12 cellular contexts compared by ENCODE assay signal in genomic region chr9:91945277-91946074, GRCh38. TPM values are rescaled to one million over a fixed set of nuclear protein-coding genes. Genes with fewer than 3 reads are reported as not detected.
DNase-seq lines count a peak whose midpoint lies in the region; ATAC-seq, FAIRE-seq and TF ChIP-seq lines count a peak whose summit lies in the region.
"Had no signal": no experiment of that assay in that cellular context is flagged by ENCODE, and none has a peak within 500 bp of the region (broad histone marks: within the 10 kb centered on the region; RNA-seq: fewer than 3 reads in every experiment).

No MANE protein-coding gene starts in this region.

- H2AFZ ChIP-seq in K562 (ENCODE audit: low read depth, low read length), result peak overlapping the region; percentile 48

- 1% methylated on average over 10 of the region's 10 CpGs for WGBS in K562 (ENCODE audit: insufficient coverage, low coverage, missing lambda C conversion rate)

- DNase-seq in NCI-H748 (lab: John Stamatoyannopoulos, UW; ENCODE audit: unreplicated experiment), result peak; percentile 14
- no peak for DNase-seq in NCI-H748 treated with DMSO at 0.1 percent for 48 hours (lab: John Stamatoyannopoulos, UW)
- DNase-seq in K562 (ENCODE audit: extremely low read depth in 1 of 4, low spot score in 3 of 4), result peak; percentile 69 to 86 (median 75)
- DNase-seq in iPS-NIHi7 (ENCODE audit: extremely low spot score), result peak; percentile 30
- no peak for DNase-seq in T1000 (lab: John Stamatoyannopoulos, UW)
- no peak for DNase-seq in left lobe of liver (ENCODE audit: low spot score)
- DNase-seq: NCI-H524 treated with DMSO at 0.1 percent for 48 hours; stimulated activated CD4-positive, alpha-beta T cell treated with anti-CD3 and anti-CD28 coated beads, Interleukin-15, amount 100 ng/mL, for 24 hours; stimulated activated naive CD4-positive, alpha-beta T cell treated with Interleukin-2 at 50 U/mL for 16 hours had no signal

- H3K27ac ChIP-seq in K562 (ENCODE audit: extremely low read depth, low read depth, low read length) (peak overlapping the region; percentile 79), stomach smooth muscle (ENCODE audit: low read length) (peak overlapping the region; percentile 96)

- ATAC-seq in K562 (peak; percentile 47), HG03520 (IDR thresholded peaks at IDR 0.05; ENCODE audit: unreplicated experiment) (no peak), left lobe of liver (no peak)

- H3K4me1 ChIP-seq in K562 (replicated peaks in 1 of 2; ENCODE audit: control insufficient read depth in 2 of 2, insufficient read depth in 2 of 2, low read length in 2 of 2) (peaks cover 33 to 34% of the 10 kb centered on the region in 2 experiments; a peak in 4 of 5 replicates), stomach smooth muscle (ENCODE audit: control insufficient read depth, insufficient read depth, low read length) (peaks cover 27% of the 10 kb centered on the region)

- intact Hi-C loops in K562 (cut with micrococcal nuclease), result loop anchor here (1.0 to 5.0 kb wide), 3 partner anchors 45 to 168 kb away; no protein-coding TSS in a partner anchor

- BruUV-seq in K562 (replicated peaks; lab: Mats Ljungman, UMichigan), result no TSS peak

- POLR2A ChIA-PET in K562 (lab: Yijun Ruan, JAX), result interaction anchor here (0.5 to 3.1 kb wide), 12 partner anchors 9 to 506 kb away, joined by 3 to 27 read pairs (median 4); no protein-coding TSS in a partner anchor

- peak; percentile 89 for FAIRE-seq in K562 (lab: Jason Lieb, UNC)

- TF ChIP-seq CTCF in K562 (IDR thresholded peaks at IDR 0.05 in 2 of 3, conservative IDR thresholded peaks at IDR 0.05 in 1 of 3; ENCODE audit: insufficient read depth in 2 of 3, low read depth in 1 of 3, low read length in 3 of 3), result 0 out of 6 replicates have a peak, but pooled peaks of 1 of the 3 experiments have one; percentile 4

- peak overlapping the region; percentile 77 for H3K4me2 ChIP-seq in K562 (ENCODE audit: insufficient read depth, low read length)

- H3K9me3 ChIP-seq in K562 (replicated peaks; ENCODE audit: control insufficient read depth, insufficient read depth, low read depth, low read length) (no peaks in the 10 kb centered on the region; the same call in 1 of the 2 replicates), stomach smooth muscle (ENCODE audit: control insufficient read depth in 2 of 2, low read length in 2 of 2) (no peaks in the 10 kb centered on the region)

- H3K4me3 ChIP-seq in K562 (peak overlapping the region; percentile 23), stomach smooth muscle (ENCODE audit: low read length in 2 of 2) (peak overlapping the region; percentile 41 to 66)

- H3K9me1 ChIP-seq in K562 (ENCODE audit: control insufficient read depth, insufficient read depth, low read length), result no peaks in the 10 kb centered on the region

- in situ Hi-C loops in K562 (cut with MboI), result loop anchor here (5.0 kb wide), 1 partner anchor 33 kb away; no protein-coding TSS in a partner anchor

- no peaks in the 10 kb centered on the region; the same call in 2 of the 3 replicates for H3K36me3 ChIP-seq in K562 (ENCODE audit: control insufficient read depth, insufficient read depth, low read length)
- no peaks in the 10 kb centered on the region for H3K36me3 ChIP-seq in stomach smooth muscle (ENCODE audit: control insufficient read depth in 2 of 2, insufficient read depth in 2 of 2, low read length in 2 of 2)

- no peak for TF ChIP-seq POLR2A in K562 (conservative IDR thresholded peaks at IDR 0.05)

- peak; percentile 79 for TF ChIP-seq EP300 in K562 (IDR thresholded peaks at IDR 0.05; ENCODE audit: low read length)

- no peaks in the 10 kb centered on the region for H3K27me3 ChIP-seq in K562 (ENCODE audit: control insufficient read depth in 2 of 2, insufficient read depth in 2 of 2, low read length in 2 of 2)
- no peaks in the 10 kb centered on the region for H3K27me3 ChIP-seq in stomach smooth muscle (ENCODE audit: control insufficient read depth in 1 of 2, insufficient read depth in 2 of 2, low read length in 2 of 2)

- H3K9ac ChIP-seq in K562 (ENCODE audit: insufficient read depth in 1 of 2, low read depth in 2 of 2, low read length in 2 of 2) (peak overlapping the region; percentile 41 to 73; a peak in 3 of 4 replicates), stomach smooth muscle (ENCODE audit: low read length in 2 of 2) (peak overlapping the region; percentile 43 to 80)

- peaks cover 94% of the 10 kb centered on the region for H3K79me2 ChIP-seq in K562 (ENCODE audit: control insufficient read depth, insufficient read depth, low read length)

- H4K20me1 ChIP-seq in K562 (replicated peaks; ENCODE audit: control insufficient read depth, insufficient read depth, low read length), result no peaks in the 10 kb centered on the region

- no peak for TF ChIP-seq RAD21 in K562 (CRISPR knock-in tag; conservative IDR thresholded peaks at IDR 0.05 in 1 of 2, IDR thresholded peaks at IDR 0.05 in 1 of 2)

- CTCF ChIA-PET in K562 (lab: Yijun Ruan, JAX; ENCODE audit: low intra/inter-chr PET ratio), result no interaction called here

TF ChIP-seq in K562, 482 proteins besides CTCF, POLR2A, EP300 and RAD21 (continues in another document):
- TF ChIP-seq CEBPG (CRISPR knock-in tag; IDR thresholded peaks at IDR 0.05), result no peak
- no peak for TF ChIP-seq CEBPG (tag; conservative IDR thresholded peaks at IDR 0.05 in 1 of 2, IDR thresholded peaks at IDR 0.05 in 1 of 2)
- no peak for TF ChIP-seq TFE3 (CRISPR knock-in tag; IDR thresholded peaks at IDR 0.05)
- TF ChIP-seq NCOA2 (IDR thresholded peaks at IDR 0.05; ENCODE audit: partially characterized antibody in 2 of 2), result no peak
- TF ChIP-seq MECOM (CRISPR knock-in tag; IDR thresholded peaks at IDR 0.05), result no peak
- TF ChIP-seq NEUROD1 (IDR thresholded peaks at IDR 0.05; ENCODE audit: borderline replicate concordance, low read depth, low read length, partially characterized antibody), result no peak
- TF ChIP-seq PURB (CRISPR knock-in tag; IDR thresholded peaks at IDR 0.05; ENCODE audit: low read depth), result no peak
- TF ChIP-seq ZNF551 (CRISPR knock-in tag; IDR thresholded peaks at IDR 0.05), result no peak
- TF ChIP-seq BMI1 (IDR thresholded peaks at IDR 0.05; ENCODE audit: low read length), result no peak

RNA-seq across cellular contexts. Expression of gene ROR2, which starts 4.6 kb away (rescaled TPM):
- 55.8 and 56.6 TPM in 2 replicates for total RNA-seq in K562 (2011; cell fraction: chromatin; rRNA removed; ENCODE audit: low replicate concordance)
- total RNA-seq in K562 (2011; cell fraction: nucleolus; rRNA removed), result 56.9 and 60.5 TPM in 2 replicates
- total RNA-seq in K562 (2011; cell fraction: nucleoplasm; rRNA removed), result 36.5 and 49.8 TPM in 2 replicates
- total RNA-seq in K562 (2014; rRNA removed) (15.3 and 18.2 TPM in 2 replicates), K562 (2014; rRNA removed; fragmentation: Illumina TruSeq; extraction: Trizol) (11.4 and 17.3 TPM in 2 replicates), K562 (2015; rRNA removed; fragmentation: Illumina TruSeq; extraction: Trizol) (15.4 and 17.9 TPM in 2 replicates), K562 (2021) (33.6 and 33.8 TPM in 2 replicates), left lobe of liver (0.15 TPM)
- polyA plus RNA-seq in K562 (2011; rRNA removed) (7.7 and 8.1 TPM in 2 replicates), K562 (2014; fragmentation: Illumina TruSeq; extraction: Trizol) (14.2 and 18.3 TPM in 2 replicates), K562 (2014; fragmentation: Nextera tagmentation; extraction: Ambion mirVana) (1 to 10 TPM; 5.6 to 6.0 TPM), K562 (2014; rRNA removed) (12.5 and 17.2 TPM in 2 replicates)
- 7.9 and 16.6 TPM in 2 replicates for polyA plus RNA-seq in K562 (2011; cell fraction: cytosol; rRNA removed)
- polyA plus RNA-seq in K562 (2011; cell fraction: nucleus; rRNA removed), result 11.8 and 20.5 TPM in 2 replicates
- 16.8 and 25.3 TPM in 2 replicates for polyA plus RNA-seq in K562 (2012)
- 11.9 and 15.1 TPM in 2 replicates for polyA minus RNA-seq in K562 (2011; rRNA and poly(A)+ RNA removed)
- polyA minus RNA-seq in K562 (2011; cell fraction: cytosol; rRNA and poly(A)+ RNA removed), result 16.4 and 18.1 TPM in 2 replicates
- 12.5 and 14.1 TPM in 2 replicates for polyA minus RNA-seq in K562 (2011; cell fraction: nucleus; rRNA and poly(A)+ RNA removed)
- total RNA-seq: dermis microvascular lymphatic vessel endothelial cell had no signal

Comparison
In these comparisons a context has a peak if more than half of its experiments do, and no peak if none do; other contexts are left out.
1. DNase-seq: peak in NCI-H748 (single experiment), K562 (4 of 4) and iPS-NIHi7 (single experiment); none in NCI-H748 treated with DMSO at 0.1 percent for 48 hours (single experiment), T1000 (single experiment) and left lobe of liver (single experiment).
2. RNA of gene ROR2, which starts 4.6 kb away (total RNA-seq): 11.4 to 60.5 TPM in K562; 0.15 TPM in left lobe of liver (single experiment); every median in the first group is over 10 times any median in the second.